18 cellular contexts compared by ENCODE assay signal in genomic region chr11:85935751-85936150, GRCh38.
DNase-seq lines count a peak whose midpoint lies in the region; ATAC-seq, FAIRE-seq and TF ChIP-seq lines count a peak whose summit lies in the region.
"Had no signal": no experiment of that assay in that cellular context is flagged by ENCODE, and none has a peak within 500 bp of the region (broad histone marks: within the 10 kb centered on the region; RNA-seq: fewer than 3 reads in every experiment).

No MANE protein-coding gene starts in this region.

- H3K9ac ChIP-seq in mesendoderm (ENCODE audit: low read length), result no peak overlapping the region

- H3K36me3 ChIP-seq in mesendoderm (ENCODE audit: control insufficient read depth, insufficient read depth, low read length), result no peaks in the 10 kb centered on the region
- no peaks in the 10 kb centered on the region for H3K36me3 ChIP-seq in upper lobe of right lung

- peak overlapping the region; percentile 13 for H2BK5ac ChIP-seq in mesendoderm (ENCODE audit: low read length)

- peak overlapping the region; percentile 15 for H3K56ac ChIP-seq in mesendoderm (ENCODE audit: low read length)

- no peaks in the 10 kb centered on the region for H3K79me1 ChIP-seq in mesendoderm (ENCODE audit: low read length)

- H2BK15ac ChIP-seq in mesendoderm (replicated peaks; ENCODE audit: low read depth), result no peak overlapping the region

- DNase-seq in HTR-8/SVneo (ENCODE audit: insufficient read length, low spot score), result no peak
- DNase-seq in chondrocyte (ENCODE audit: low spot score), result peak; percentile 90
- DNase-seq in mesendoderm, result no peak
- DNase-seq in upper lobe of right lung, result no peak
- DNase-seq in D341Med (ENCODE audit: low spot score), result no peak
- DNase-seq in AML-193 (lab: John Stamatoyannopoulos, UW), result no peak
- DNase-seq: ACHN; C1 segment of cervical spinal cord; Calu3; CD4-positive, alpha-beta T cell; DMS79 treated with DMSO at 0.1 percent for 48 hours; EL; GOT3; H9 had no signal

- no peak overlapping the region for H3K4me2 ChIP-seq in mesendoderm (ENCODE audit: low read length)

- no peak overlapping the region for H4K5ac ChIP-seq in mesendoderm (ENCODE audit: low read length)

- no peaks in the 10 kb centered on the region for H3K27me3 Mint-ChIP-seq in chondrocyte (ENCODE audit: low read depth)
- H3K27me3 Mint-ChIP-seq: B cell had no signal

- H3K4me1 Mint-ChIP-seq in chondrocyte (ENCODE audit: low read depth), result no peaks in the 10 kb centered on the region
- H3K4me1 Mint-ChIP-seq: B cell had no signal

- H3K4me3 ChIP-seq in mesendoderm (ENCODE audit: low read length) (no peak overlapping the region), upper lobe of right lung (no peak overlapping the region)

- H3K27me3 ChIP-seq in mesendoderm (ENCODE audit: insufficient read depth, low read length, poor library complexity) (no peaks in the 10 kb centered on the region), upper lobe of right lung (no peaks in the 10 kb centered on the region)

- H3K4ac ChIP-seq in mesendoderm (ENCODE audit: low read depth, low read length), result no peak overlapping the region

- no peaks in the 10 kb centered on the region for H3K9me3 ChIP-seq in upper lobe of right lung

- no peaks in the 10 kb centered on the region for H3K9me3 Mint-ChIP-seq in chondrocyte (ENCODE audit: low read depth)
- H3K9me3 Mint-ChIP-seq: CD4-positive, alpha-beta T cell had no signal

- H3K4me3 Mint-ChIP-seq in chondrocyte (ENCODE audit: unreplicated experiment), result no peak overlapping the region
- H3K4me3 Mint-ChIP-seq: B cell; CD4-positive, alpha-beta T cell; H9 had no signal

- no peak overlapping the region for H3K23ac ChIP-seq in mesendoderm (ENCODE audit: low read length)

- no peak overlapping the region for H4K8ac ChIP-seq in mesendoderm (ENCODE audit: low read depth, low read length)

- TF ChIP-seq CTCF in chondrocyte (IDR thresholded peaks at IDR 0.05) (no peak), upper lobe of right lung (IDR thresholded peaks at IDR 0.05) (no peak)

- intact Hi-C loops in upper lobe of right lung (cut with DNase I), result no loop called here

- H2BK120ac ChIP-seq in mesendoderm (ENCODE audit: low read depth, low read length), result no peak overlapping the region

- no CpG with 5 or more reads among the region's 10 CpGs for WGBS in mesendoderm (ENCODE audit: extremely low coverage, insufficient coverage, low lambda C conversion rate)

- no peak overlapping the region for H3K27ac Mint-ChIP-seq in chondrocyte (ENCODE audit: unreplicated experiment)
- H3K27ac Mint-ChIP-seq: B cell; CD4-positive, alpha-beta T cell had no signal

- peak; percentile 65 for FAIRE-seq in HTR-8/SVneo (lab: Jason Lieb, UNC)
- FAIRE-seq: G401.6, GM12892 had no signal

- ATAC-seq in upper lobe of right lung, result peak; percentile 36
- ATAC-seq in HG02870 (IDR thresholded peaks at IDR 0.05; ENCODE audit: unreplicated experiment), result no peak

- no peak overlapping the region for H3K27ac ChIP-seq in mesendoderm (ENCODE audit: low read depth, low read length)
- no peak overlapping the region for H3K27ac ChIP-seq in upper lobe of right lung

- H3K18ac ChIP-seq in mesendoderm (ENCODE audit: low read length), result no peak overlapping the region

- H3K36me3 Mint-ChIP-seq in chondrocyte (ENCODE audit: low read depth), result peaks cover 2% of the 10 kb centered on the region

- H2AK5ac ChIP-seq in mesendoderm (ENCODE audit: low read length), result no peak overlapping the region

- H3K4me1 ChIP-seq in mesendoderm (ENCODE audit: control insufficient read depth, low read depth, low read length) (no peaks in the 10 kb centered on the region), upper lobe of right lung (no peaks in the 10 kb centered on the region)

- no peaks in the 10 kb centered on the region for H3K79me2 ChIP-seq in mesendoderm (ENCODE audit: control insufficient read depth, insufficient read depth, low read length)
